Comparison of ENCODE assay signal across 1 cellular context in genomic region chr6:47483853-47484546, GRCh38.
TF ChIP-seq lines count a peak whose summit lies in the region.

No MANE protein-coding gene starts in this region.

TF ChIP-seq in HEK293, 187 proteins besides CTCF, POLR2A, EP300 and RAD21 (continued from another document and continues in another):
- TF ChIP-seq ZSCAN18 (tag by site-specific recombination; IDR thresholded peaks at IDR 0.05) (no peak), ZNF302 (tag by site-specific recombination; IDR thresholded peaks at IDR 0.05; ENCODE audit: low read depth) (no peak), ZSCAN5A (tag by site-specific recombination; IDR thresholded peaks at IDR 0.05) (no peak), HIC1 (tag by site-specific recombination; IDR thresholded peaks at IDR 0.05) (peak; percentile 46; the same call in 1 of the 2 replicates), ZNF510 (tag by site-specific recombination; IDR thresholded peaks at IDR 0.05; ENCODE audit: insufficient replicate concordance) (no peak), HOXC10 (CRISPR knock-in tag; IDR thresholded peaks at IDR 0.05) (no peak), ZBTB48 (tag by site-specific recombination; IDR thresholded peaks at IDR 0.05) (no peak), ZNF670 (tag by site-specific recombination; IDR thresholded peaks at IDR 0.05; ENCODE audit: low read depth) (no peak), ZNF423 (tag by site-specific recombination; IDR thresholded peaks at IDR 0.05) (no peak), ZNF837 (tag by site-specific recombination; IDR thresholded peaks at IDR 0.05) (no peak), ZSCAN30 (tag by site-specific recombination; IDR thresholded peaks at IDR 0.05) (peak; percentile 75), GLIS2 (tag by site-specific recombination; IDR thresholded peaks at IDR 0.05) (no peak), ZNF266 (tag by site-specific recombination; IDR thresholded peaks at IDR 0.05; ENCODE audit: low read depth) (no peak), ZNF140 (tag by site-specific recombination; IDR thresholded peaks at IDR 0.05) (no peak; the same call in 1 of the 2 replicates), ZNF626 (tag by site-specific recombination; IDR thresholded peaks at IDR 0.05) (no peak), KLF1 (tag by site-specific recombination; IDR thresholded peaks at IDR 0.05) (no peak), ZNF24 (tag by site-specific recombination; IDR thresholded peaks at IDR 0.05) (peak; percentile 45; the same call in 1 of the 2 replicates), RBAK (tag by site-specific recombination; IDR thresholded peaks at IDR 0.05) (no peak), ZBTB7A (tag by site-specific recombination; IDR thresholded peaks at IDR 0.05; ENCODE audit: low read depth) (no peak), ZNF404 (tag by site-specific recombination; IDR thresholded peaks at IDR 0.05) (no peak), SCRT1 (tag by site-specific recombination; IDR thresholded peaks at IDR 0.05; ENCODE audit: borderline replicate concordance) (0 out of 2 replicates have a peak, but pooled peaks have one; percentile 39), ZNF175 (tag by site-specific recombination; IDR thresholded peaks at IDR 0.05) (no peak), ZNF629 (tag by site-specific recombination; IDR thresholded peaks at IDR 0.05) (peak; percentile 77), ZNF645 (tag by site-specific recombination; IDR thresholded peaks at IDR 0.05) (no peak), ZXDB (tag by site-specific recombination; IDR thresholded peaks at IDR 0.05) (peak; percentile 96), ZNF664 (tag by site-specific recombination; IDR thresholded peaks at IDR 0.05) (0 out of 2 replicates have a peak, but pooled peaks have one; percentile 11), BCL11A (tag by site-specific recombination; IDR thresholded peaks at IDR 0.05; ENCODE audit: low read depth) (peak; percentile 93), ZNF324 (tag by site-specific recombination; IDR thresholded peaks at IDR 0.05) (no peak; the same call in 1 of the 2 replicates), TSHZ1 (tag by site-specific recombination; IDR thresholded peaks at IDR 0.05; ENCODE audit: borderline replicate concordance) (peak; percentile 81; the same call in 1 of the 2 replicates), TCF7L2 (IDR thresholded peaks at IDR 0.05; ENCODE audit: borderline replicate concordance, low read depth, low read length) (peak; percentile 68), ZNF416 (tag by site-specific recombination; IDR thresholded peaks at IDR 0.05) (no peak), HOXD13 (CRISPR knock-in tag; IDR thresholded peaks at IDR 0.05; ENCODE audit: borderline replicate concordance) (peak; percentile 55; the same call in 1 of the 2 replicates), ZFP37 (tag by site-specific recombination; IDR thresholded peaks at IDR 0.05) (no peak), ZNF843 (tag by site-specific recombination; IDR thresholded peaks at IDR 0.05) (peak; percentile 99), ZNF148 (tag by site-specific recombination; IDR thresholded peaks at IDR 0.05; ENCODE audit: borderline replicate concordance) (no peak), ZNF19 (tag by site-specific recombination; IDR thresholded peaks at IDR 0.05; ENCODE audit: low read depth) (no peak), INSM2 (tag by site-specific recombination; IDR thresholded peaks at IDR 0.05) (peak; percentile 69), ZBTB10 (tag by site-specific recombination; IDR thresholded peaks at IDR 0.05) (no peak), ZNF121 (tag by site-specific recombination; IDR thresholded peaks at IDR 0.05) (0 out of 2 replicates have a peak, but pooled peaks have one; percentile 34), MZF1 (tag by site-specific recombination; IDR thresholded peaks at IDR 0.05; ENCODE audit: borderline replicate concordance) (peak; percentile 78), ZNF132 (tag by site-specific recombination; IDR thresholded peaks at IDR 0.05; ENCODE audit: borderline replicate concordance) (no peak), ZNF138 (tag by site-specific recombination; IDR thresholded peaks at IDR 0.05; ENCODE audit: borderline replicate concordance) (no peak), ZNF426 (tag by site-specific recombination; IDR thresholded peaks at IDR 0.05) (no peak), ZNF488 (tag by site-specific recombination; IDR thresholded peaks at IDR 0.05) (no peak), OVOL3 (tag by site-specific recombination; IDR thresholded peaks at IDR 0.05) (peak; percentile 92), ZFP69B (tag by site-specific recombination; IDR thresholded peaks at IDR 0.05) (no peak), ZNF473 (tag by site-specific recombination; IDR thresholded peaks at IDR 0.05) (no peak), ZBTB17 (tag by site-specific recombination; IDR thresholded peaks at IDR 0.05) (0 out of 2 replicates have a peak, but pooled peaks have one; percentile 42)
